In the genomic region with DNA sequence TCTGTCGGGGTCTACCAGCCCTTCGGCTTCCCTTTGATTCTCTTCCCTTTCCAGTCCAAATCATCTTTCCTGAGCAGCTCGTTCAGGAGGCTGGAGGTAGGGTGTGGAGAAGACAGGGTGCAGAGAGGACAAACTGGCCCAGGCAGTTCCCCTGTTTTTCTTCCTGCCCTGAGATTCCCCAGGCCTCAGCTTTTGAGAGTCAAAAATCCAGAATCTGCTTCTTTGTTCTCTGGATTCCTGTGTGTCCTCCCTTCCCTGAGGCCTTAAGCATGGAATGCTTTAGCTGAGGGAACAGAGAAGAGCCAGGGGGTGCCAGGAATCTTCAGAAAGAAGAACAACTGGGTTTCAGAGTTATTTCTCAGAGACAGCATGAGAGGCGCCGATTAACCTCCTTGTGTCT, we compare ENCODE assay signal across 2 cellular contexts.
A peak's percentile ranks its signal among the peaks of the same experiment; 100 is the strongest.
TF ChIP-seq lines count a peak whose summit lies in the region.

No MANE protein-coding gene starts in this region.

TF ChIP-seq in GM23338, 12 proteins besides CTCF, POLR2A, EP300 and RAD21:
- peak; percentile 89 for TF ChIP-seq ZNF462 (CRISPR knock-in tag; IDR thresholded peaks at IDR 0.05)
- TF ChIP-seq EZH2phosphoT487 (IDR thresholded peaks at IDR 0.05; ENCODE audit: unreplicated experiment) = no peak

TF ChIP-seq in WTC11, 78 proteins besides CTCF, POLR2A, EP300 and RAD21 (continued from another document):
- TF ChIP-seq ZBTB43 (CRISPR knock-in tag; IDR thresholded peaks at IDR 0.05) (no peak), TEAD1 (CRISPR knock-in tag; IDR thresholded peaks at IDR 0.05) (no peak), ELF4 (CRISPR knock-in tag; IDR thresholded peaks at IDR 0.05; ENCODE audit: low read depth) (no peak), JAZF1 (CRISPR knock-in tag; IDR thresholded peaks at IDR 0.05) (no peak), ZNF138 (CRISPR knock-in tag; conservative IDR thresholded peaks at IDR 0.05) (no peak), ZNF219 (CRISPR knock-in tag; IDR thresholded peaks at IDR 0.05; ENCODE audit: borderline replicate concordance) (no peak), TEAD4 (CRISPR knock-in tag; IDR thresholded peaks at IDR 0.05) (no peak; the same call in 1 of the 2 replicates), GABPB1 (CRISPR knock-in tag; IDR thresholded peaks at IDR 0.05) (no peak)
